In the genomic region with DNA sequence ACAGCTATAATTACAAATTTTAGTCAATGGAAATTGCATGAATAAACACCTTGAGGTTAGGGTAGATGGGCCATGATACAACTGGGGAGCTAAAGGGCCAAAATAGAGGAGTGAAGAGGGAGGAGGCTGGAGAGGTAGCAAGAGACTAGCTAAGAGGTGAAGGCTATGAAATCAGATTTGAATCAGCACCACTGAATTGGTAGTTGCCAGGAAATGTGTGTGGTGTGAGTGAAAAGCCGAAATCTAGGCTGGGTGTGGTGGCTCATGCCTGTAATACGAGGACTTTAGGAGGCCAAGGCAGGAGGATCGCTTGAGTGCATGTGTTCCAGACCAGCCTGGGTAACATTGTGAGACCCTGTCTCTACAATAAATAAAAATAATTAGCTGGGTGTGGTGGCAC, we compare ENCODE assay signal across 10 cellular contexts. TPM values are rescaled to one million over a fixed set of nuclear protein-coding genes. Genes with fewer than 3 reads are reported as not detected.
A peak's percentile ranks its signal among the peaks of the same experiment; 100 is the strongest.
DNase-seq lines count a peak whose midpoint lies in the region; ATAC-seq and TF ChIP-seq lines count a peak whose summit lies in the region.
"Had no signal": no experiment of that assay in that cellular context is flagged by ENCODE, and none has a peak within 500 bp of the region (broad histone marks: within the 10 kb centered on the region; RNA-seq: fewer than 3 reads in every experiment).

No MANE protein-coding gene starts in this region.

- H3K4me3 ChIP-seq in AG04450 (ENCODE audit: low read depth, low read length) (no peak overlapping the region), mesenchymal stem cell (ENCODE audit: insufficient read depth in 1 of 2, low read depth in 1 of 2, low read length in 2 of 2) (no peak overlapping the region)
- no peak overlapping the region for H3K4me3 ChIP-seq in CD8-positive, alpha-beta T cell (ENCODE audit: low read depth, low read length)
- H3K4me3 ChIP-seq: gastrocnemius medialis had no signal

- POLR2A ChIA-PET in AG04450 (lab: Yijun Ruan, JAX) = interaction anchor here (1.0 kb wide), 1 partner anchor 21 kb away, joined by 3 read pairs; no protein-coding TSS in a partner anchor
- POLR2A ChIA-PET in CD8-positive, alpha-beta T cell (lab: Charles Lee) = no interaction called here

- intact Hi-C loops in CD8-positive, alpha-beta T cell (cut with DNase I, micrococcal nuclease) = no loop called here

- H3K9ac ChIP-seq in mesenchymal stem cell (ENCODE audit: low read length) = no peak overlapping the region

- H3K9me3 ChIP-seq in AG04450 (ENCODE audit: control insufficient read depth, insufficient read depth, low read length) = no peaks in the 10 kb centered on the region
- no peaks in the 10 kb centered on the region for H3K9me3 ChIP-seq in CD8-positive, alpha-beta T cell (ENCODE audit: low read length)
- no peaks in the 10 kb centered on the region for H3K9me3 ChIP-seq in mesenchymal stem cell (ENCODE audit: control insufficient read depth, low read length)
- H3K9me3 ChIP-seq: gastrocnemius medialis had no signal

- WGBS in mesenchymal stem cell = 100% methylated on average over 3 of the region's 3 CpGs

- no peak overlapping the region for H3K18ac ChIP-seq in mesenchymal stem cell (ENCODE audit: low read depth in 1 of 2, low read length in 2 of 2)

- DNase-seq in AG04450 (ENCODE audit: low read depth, low spot score) (no peak), mesenchymal stem cell (no peak), HPDE6-E6E7 (ENCODE audit: extremely low spot score) (no peak), foreskin melanocyte (no peak)
- no peak for DNase-seq in CD8-positive, alpha-beta T cell
- peak; percentile 31 to 44 for DNase-seq in activated CD4-positive, alpha-beta T cell treated with anti-CD3 and anti-CD28 coated beads, Interleukin-2, amount 50 U/mL, for 48 hours
- DNase-seq in stimulated activated naive CD4-positive, alpha-beta T cell (lab: John Stamatoyannopoulos, UW) = no peak
- DNase-seq: activated CD4-positive, CD25-positive, alpha-beta regulatory T cell treated with anti-CD3 and anti-CD28 coated beads, Interleukin-2, amount 50 U/mL, for 72 hours; gastrocnemius medialis had no signal

- no peak overlapping the region for H2AK5ac ChIP-seq in mesenchymal stem cell (ENCODE audit: low read length, severe bottlenecking)

- no peak overlapping the region for H2BK12ac ChIP-seq in mesenchymal stem cell (ENCODE audit: low read length in 2 of 2)

- H4K91ac ChIP-seq in mesenchymal stem cell (ENCODE audit: low read length) = peak overlapping the region; percentile 61

- H3K27me3 Mint-ChIP-seq in CD8-positive, alpha-beta T cell (ENCODE audit: low read depth) = no peaks in the 10 kb centered on the region

- no peaks in the 10 kb centered on the region for H3K9me3 Mint-ChIP-seq in CD8-positive, alpha-beta T cell

- TF ChIP-seq CTCF in AG04450 (IDR thresholded peaks at IDR 0.05; ENCODE audit: low read depth, low read length) = no peak
- TF ChIP-seq CTCF in CD8-positive, alpha-beta T cell (IDR thresholded peaks at IDR 0.05) = no peak

- H3K27ac ChIP-seq in AG04450 (ENCODE audit: low read depth, low read length) = peak overlapping the region; percentile 11
- no peak overlapping the region for H3K27ac ChIP-seq in CD8-positive, alpha-beta T cell (ENCODE audit: low read depth, low read length)
- H3K27ac ChIP-seq in mesenchymal stem cell (ENCODE audit: low read length, poor library complexity, severe bottlenecking) = no peak overlapping the region

- no peak overlapping the region for H4K8ac ChIP-seq in mesenchymal stem cell (ENCODE audit: low read length)

- H3K27me3 ChIP-seq in AG04450 (ENCODE audit: control insufficient read depth, insufficient read depth, low read length) (no peaks in the 10 kb centered on the region), mesenchymal stem cell (ENCODE audit: control insufficient read depth in 1 of 2, insufficient read depth in 1 of 2, low read length in 2 of 2) (no peaks in the 10 kb centered on the region)
- H3K27me3 ChIP-seq in CD8-positive, alpha-beta T cell (ENCODE audit: insufficient read depth, low read length) = no peaks in the 10 kb centered on the region
- H3K27me3 ChIP-seq: gastrocnemius medialis had no signal

- peaks cover 5% of the 10 kb centered on the region for H3K79me1 ChIP-seq in mesenchymal stem cell (replicated peaks; ENCODE audit: low read length, poor library complexity, severe bottlenecking)

- H3K23ac ChIP-seq in mesenchymal stem cell (ENCODE audit: low read length in 2 of 2) = no peak overlapping the region

- H2BK5ac ChIP-seq in mesenchymal stem cell (ENCODE audit: low read depth, low read length, poor library complexity, severe bottlenecking) = no peak overlapping the region

- peaks cover 15% of the 10 kb centered on the region for H3K36me3 ChIP-seq in CD8-positive, alpha-beta T cell (ENCODE audit: insufficient read depth, low read length)
- H3K36me3 ChIP-seq in mesenchymal stem cell (ENCODE audit: control insufficient read depth in 1 of 2, insufficient read depth in 2 of 2, low read depth in 1 of 2, low read length in 2 of 2) = peaks cover 18 to 19% of the 10 kb centered on the region in 2 experiments

- no peak overlapping the region for H2BK120ac ChIP-seq in mesenchymal stem cell (ENCODE audit: low read depth, low read length)

- H3K36me3 Mint-ChIP-seq in CD8-positive, alpha-beta T cell = peaks cover 41% of the 10 kb centered on the region

- H3K4ac ChIP-seq in mesenchymal stem cell (ENCODE audit: low read depth in 1 of 2, low read length in 2 of 2) = no peak overlapping the region

- H2AFZ ChIP-seq in mesenchymal stem cell (ENCODE audit: low read depth, low read length) = no peak overlapping the region

- CTCF ChIA-PET in AG04450 (lab: Charles Lee) = interaction anchor here (0.6 to 4.0 kb wide), 3 partner anchors 15 to 25 kb away, joined by 3 to 23 read pairs (median 4); no protein-coding TSS in a partner anchor
- CTCF ChIA-PET in CD8-positive, alpha-beta T cell (lab: Charles Lee) = interaction anchor here (0.7 to 2.0 kb wide), 5 partner anchors 9 to 255 kb away, joined by 3 to 8 read pairs (median 3); no protein-coding TSS in a partner anchor

- ATAC-seq in CD8-positive, alpha-beta T cell = no peak
- ATAC-seq in GM18907 (IDR thresholded peaks at IDR 0.05; ENCODE audit: unreplicated experiment) = no peak
- ATAC-seq: gastrocnemius medialis had no signal

- H3K27ac Mint-ChIP-seq in CD8-positive, alpha-beta T cell = peak overlapping the region; percentile 82

- H3K14ac ChIP-seq in mesenchymal stem cell (ENCODE audit: low read length in 2 of 2) = no peak overlapping the region

- H3K4me1 Mint-ChIP-seq in CD8-positive, alpha-beta T cell (ENCODE audit: low read depth) = peaks cover 86% of the 10 kb centered on the region

- peaks cover 62% of the 10 kb centered on the region for H3K4me1 ChIP-seq in CD8-positive, alpha-beta T cell (ENCODE audit: insufficient read depth, low read length)
- peaks cover 6% of the 10 kb centered on the region for H3K4me1 ChIP-seq in mesenchymal stem cell (ENCODE audit: control insufficient read depth, insufficient read depth, low read depth, low read length)

- no peak overlapping the region for H3K4me2 ChIP-seq in mesenchymal stem cell (ENCODE audit: low read length, poor library complexity, severe bottlenecking)

- H3K4me3 Mint-ChIP-seq in CD8-positive, alpha-beta T cell = peak overlapping the region; percentile 5

- no peak overlapping the region for H2BK15ac ChIP-seq in mesenchymal stem cell (ENCODE audit: low read depth, poor library complexity, severe bottlenecking)

RNA-seq across cellular contexts. Expression of a gene that starts 22.7 kb away (rescaled TPM):
- polyA plus RNA-seq in AG04450 (2011; rRNA removed) = 38.0 and 45.6 TPM in 2 replicates
- polyA minus RNA-seq in AG04450 (2011; rRNA and poly(A)+ RNA removed) = 25.5 and 27.2 TPM in 2 replicates
- total RNA-seq in CD8-positive, alpha-beta T cell = 10 to 100 TPM; 70.0 to 80.7 TPM
- 111 TPM for polyA plus RNA-seq in mesenchymal stem cell (2013, experiment 1 of 2)
- polyA plus RNA-seq in mesenchymal stem cell (2013, experiment 2 of 2) = 112 TPM

RNA-seq across cellular contexts. Expression of a gene that starts 44.6 kb away (rescaled TPM):
- polyA plus RNA-seq in AG04450 (2011; rRNA removed) = 21.3 and 26.1 TPM in 2 replicates
- 14.6 and 16.1 TPM in 2 replicates for polyA minus RNA-seq in AG04450 (2011; rRNA and poly(A)+ RNA removed)
- 10 to 100 TPM; 19.4 to 22.8 TPM for total RNA-seq in CD8-positive, alpha-beta T cell
- polyA plus RNA-seq in mesenchymal stem cell (2013, experiment 1 of 2) = 16.0 TPM
- polyA plus RNA-seq in mesenchymal stem cell (2013, experiment 2 of 2) = 16.1 TPM

Comparison
In these comparisons a context has a peak if more than half of its experiments do, and no peak if none do; other contexts are left out.
1. DNase-seq: peak in activated CD4-positive, alpha-beta T cell treated with anti-CD3 and anti-CD28 coated beads, Interleukin-2, amount 50 U/mL, for 48 hours (2 of 2); none in AG04450 (single experiment), CD8-positive, alpha-beta T cell (0 of 7), mesenchymal stem cell (single experiment), stimulated activated naive CD4-positive, alpha-beta T cell (0 of 6), HPDE6-E6E7 (single experiment) and foreskin melanocyte (single experiment).